In genomic region chr5:163459888-163460561, GRCh38 we compare ENCODE assay signal across 8 cellular contexts. TPM values are rescaled to one million over a fixed set of nuclear protein-coding genes. Genes with fewer than 3 reads are reported as not detected.
DNase-seq lines count a peak whose midpoint lies in the region; ATAC-seq and TF ChIP-seq lines count a peak whose summit lies in the region.

Gene NUDCD2 (minus strand): TSS chr5:163460102. CDS start chr5:163460050, 52 bp downstream.

- H3K27ac Mint-ChIP-seq in IgD-negative memory B cell: peak within 1 kb of the TSS; percentile 91 to 100 (median 97)

- peaks cover 0 to 1% (median 0%) of the 10 kb centered on the region in 3 donors for H3K9me3 Mint-ChIP-seq in IgD-negative memory B cell

- peak within 1 kb of the TSS; percentile 76 for H3K4me3 ChIP-seq in epithelial cell of proximal tubule (ENCODE audit: low read depth, low read length)

- H3K36me3 Mint-ChIP-seq in IgD-negative memory B cell: peaks cover 5% of the 10 kb centered on the region

- H3K4me3 Mint-ChIP-seq in IgD-negative memory B cell: peak within 1 kb of the TSS; percentile 90 to 98 (median 97)

- DNase-seq in DMS153 treated with DMSO at 0.1 percent for 48 hours (lab: John Stamatoyannopoulos, UW; ENCODE audit: unreplicated experiment) (peak; percentile 72), OCI-M2 (lab: John Stamatoyannopoulos, UW; ENCODE audit: unreplicated experiment) (peak; percentile 78), activated T-cell treated with anti-CD3 and anti-CD28 coated beads for 48 hours (ENCODE audit: low read depth) (peak; percentile 88), epithelial cell of proximal tubule (ENCODE audit: low read depth) (peak; percentile 93), mucosa of gallbladder (ENCODE audit: low spot score) (peak; percentile 97)
- DNase-seq in stimulated activated CD8-positive, alpha-beta memory T cell treated with anti-CD3 and anti-CD28 coated beads, Interleukin-4, amount 100 ng/mL, for 4 hours (ENCODE audit: low read depth in 2 of 2, low spot score in 1 of 2): peak; percentile 87 to 88

- TF ChIP-seq CTCF in epithelial cell of proximal tubule (conservative IDR thresholded peaks at IDR 0.05; ENCODE audit: low read depth, low read length): peak; percentile 12

- no peaks in the 10 kb centered on the region for H3K27me3 Mint-ChIP-seq in IgD-negative memory B cell

- ATAC-seq in GM21529 (IDR thresholded peaks at IDR 0.05; ENCODE audit: unreplicated experiment): peak; percentile 78

- peaks cover 15 to 27% (median 20%) of the 10 kb centered on the region in 3 donors for H3K4me1 Mint-ChIP-seq in IgD-negative memory B cell

RNA-seq across cellular contexts. Expression of gene NUDCD2, which starts in this region (rescaled TPM):
- polyA plus RNA-seq in IgD-negative memory B cell: 39.4 TPM
- total RNA-seq in epithelial cell of proximal tubule: 4.6 and 11.1 TPM in 2 replicates
- 34.5 TPM for total RNA-seq in mucosa of gallbladder

Comparison
In these comparisons a context has a peak if more than half of its experiments do, and no peak if none do; other contexts are left out.
1. Peak in every context shown above with its lines: DNase-seq, ATAC-seq and H3K4me3 ChIP-seq.